Comparison of ENCODE assay signal across 9 cellular contexts in genomic region chr4:13527983-13528822, GRCh38. TPM values are rescaled to one million over a fixed set of nuclear protein-coding genes. Genes with fewer than 3 reads are reported as not detected.
DNase-seq lines count a peak whose midpoint lies in the region; ATAC-seq and TF ChIP-seq lines count a peak whose summit lies in the region.
"Had no signal": no experiment of that assay in that cellular context is flagged by ENCODE, and none has a peak within 500 bp of the region (broad histone marks: within the 10 kb centered on the region; RNA-seq: fewer than 3 reads in every experiment).

No MANE protein-coding gene starts in this region.

- TF ChIP-seq CTCF in osteoblast (IDR thresholded peaks at IDR 0.05; ENCODE audit: extremely low read depth, low read depth, low read length) (no peak), esophagus muscularis mucosa (IDR thresholded peaks at IDR 0.05) (no peak), type B pancreatic cell (conservative IDR thresholded peaks at IDR 0.05) (no peak)

- no peak overlapping the region for H3K4me3 Mint-ChIP-seq in type B pancreatic cell

- intact Hi-C loops in esophagus muscularis mucosa (cut with DNase I): no loop called here

- peak; percentile 76 for DNase-seq in SIG-M5 treated with dmso at 0.1 percent for 504 hours (lab: John Stamatoyannopoulos, UW; ENCODE audit: unreplicated experiment)
- peak; percentile 80 for DNase-seq in osteoblast (ENCODE audit: insufficient read length, low spot score, missing footprints)
- no peak for DNase-seq in NCI-H510A (lab: John Stamatoyannopoulos, UW)
- no peak for DNase-seq in esophagus muscularis mucosa (ENCODE audit: extremely low spot score)
- no peak for DNase-seq in type B pancreatic cell (ENCODE audit: extremely low spot score, unreplicated experiment)

- peaks cover 99 to 100% (median 100%) of the 10 kb centered on the region in 11 experiments for H3K27me3 ChIP-seq in BLaER1 treated with 17β-estradiol and CSF1 and Interleukin-3, amounts not matched to agents 10 nM and 100 nM
- H3K27me3 ChIP-seq in osteoblast (ENCODE audit: insufficient read depth, low read length): peaks cover 55% of the 10 kb centered on the region
- peaks cover 0 to 100% (median 83%) of the 10 kb centered on the region in 4 donors for H3K27me3 ChIP-seq in esophagus muscularis mucosa

- no peaks in the 10 kb centered on the region for H3K36me3 ChIP-seq in BLaER1 treated with 17β-estradiol and CSF1 and Interleukin-3, amounts not matched to agents 10 nM and 100 nM
- H3K36me3 ChIP-seq in osteoblast (ENCODE audit: insufficient read depth, low read length): no peaks in the 10 kb centered on the region
- no peaks in the 10 kb centered on the region for H3K36me3 ChIP-seq in esophagus muscularis mucosa
- H3K36me3 ChIP-seq: thoracic aorta had no signal

- ATAC-seq in GM18873 (IDR thresholded peaks at IDR 0.05; ENCODE audit: low FRiP score, unreplicated experiment) (peak; percentile 86), HG03025 (IDR thresholded peaks at IDR 0.05; ENCODE audit: low FRiP score, unreplicated experiment) (peak; percentile 80)

- no peak for TF ChIP-seq POLR2A in esophagus muscularis mucosa (IDR thresholded peaks at IDR 0.05; ENCODE audit: low read depth)

- peaks cover 31 to 68% (median 47%) of the 10 kb centered on the region in 11 experiments for H3K9me3 ChIP-seq in BLaER1 treated with 17β-estradiol and CSF1 and Interleukin-3, amounts not matched to agents 10 nM and 100 nM (replicated peaks in 1 of 11)
- H3K9me3 ChIP-seq in osteoblast (ENCODE audit: low read depth, low read length) (peaks cover 9% of the 10 kb centered on the region), esophagus muscularis mucosa (peaks cover 0 to 20% (median 18%) of the 10 kb centered on the region in 4 donors)

- H3K4me1 Mint-ChIP-seq in type B pancreatic cell (ENCODE audit: unreplicated experiment): peaks cover 4% of the 10 kb centered on the region

- peak overlapping the region in 6 of 10 experiments; percentile 2 to 36 (median 32); a peak in 7 of 20 replicates for H3K4me3 ChIP-seq in BLaER1 treated with 17β-estradiol and CSF1 and Interleukin-3, amounts not matched to agents 10 nM and 100 nM
- H3K4me3 ChIP-seq in osteoblast (ENCODE audit: insufficient read depth, low read length) (no peak overlapping the region), esophagus muscularis mucosa (no peak overlapping the region)
- H3K4me3 ChIP-seq: thoracic aorta had no signal

- TF ChIP-seq EP300 in esophagus muscularis mucosa (IDR thresholded peaks at IDR 0.05): no peak

- no peaks in the 10 kb centered on the region for H3K9me3 Mint-ChIP-seq in type B pancreatic cell

- H3K36me3 Mint-ChIP-seq in type B pancreatic cell: no peaks in the 10 kb centered on the region

- no peak overlapping the region for H3K27ac Mint-ChIP-seq in type B pancreatic cell

- H3K4me2 ChIP-seq in BLaER1 treated with 17β-estradiol and CSF1 and Interleukin-3, amounts not matched to agents 10 nM and 100 nM: peak overlapping the region; percentile 36 to 78 (median 60); a peak in 19 of 22 replicates
- H3K4me2 ChIP-seq in osteoblast (ENCODE audit: insufficient read depth, low read length): peak overlapping the region; percentile 21

- no peaks in the 10 kb centered on the region for H3K79me2 ChIP-seq in osteoblast (ENCODE audit: insufficient read depth, low read length)

- H3K27me3 Mint-ChIP-seq in type B pancreatic cell: peaks cover 94% of the 10 kb centered on the region

- no peak overlapping the region for H3K27ac ChIP-seq in BLaER1 treated with 17β-estradiol and CSF1 and Interleukin-3, amounts not matched to agents 10 nM and 100 nM
- H3K27ac ChIP-seq in osteoblast (ENCODE audit: low read depth, low read length) (no peak overlapping the region), esophagus muscularis mucosa (replicated peaks in 1 of 4) (no peak overlapping the region)
- H3K27ac ChIP-seq: thoracic aorta had no signal

- peaks cover 16 to 23% (median 18%) of the 10 kb centered on the region in 10 experiments for H3K4me1 ChIP-seq in BLaER1 treated with 17β-estradiol and CSF1 and Interleukin-3, amounts not matched to agents 10 nM and 100 nM
- H3K4me1 ChIP-seq in osteoblast (ENCODE audit: insufficient read depth, low read length) (no peaks in the 10 kb centered on the region), esophagus muscularis mucosa (peaks cover 6 to 40% (median 33%) of the 10 kb centered on the region in 4 donors)

- peaks cover 0 to 46% (median 12%) of the 10 kb centered on the region in 11 experiments; a peak in 5 of 22 replicates for H4K20me1 ChIP-seq in BLaER1 treated with 17β-estradiol and CSF1 and Interleukin-3, amounts not matched to agents 10 nM and 100 nM
- no peaks in the 10 kb centered on the region for H4K20me1 ChIP-seq in osteoblast (ENCODE audit: insufficient read depth, low read length)

- H3K9ac ChIP-seq in BLaER1 treated with 17β-estradiol and CSF1 and Interleukin-3, amounts not matched to agents 10 nM and 100 nM: no peak overlapping the region

- no peak overlapping the region for H2AFZ ChIP-seq in osteoblast (ENCODE audit: low read length)

- WGBS in esophagus muscularis mucosa: 8% methylated on average over 23 of the region's 35 CpGs

RNA-seq across cellular contexts. Expression of gene NKX3-2, which starts 16.1 kb away (rescaled TPM):
- total RNA-seq in osteoblast (0.72 and 1.2 TPM in 2 replicates), esophagus muscularis mucosa (1 to 10 TPM; 1.2 to 7.0 (median 4.7) TPM), type B pancreatic cell (ENCODE audit: low replicate concordance) (0.79 and 6.0 TPM in 2 replicates)

RNA-seq across cellular contexts. Expression of gene RAB28, which starts 44.1 kb away (rescaled TPM):
- total RNA-seq in osteoblast (12.3 and 13.3 TPM in 2 replicates), esophagus muscularis mucosa (10 to 100 TPM; 15.9 to 22.8 (median 18.3) TPM), type B pancreatic cell (ENCODE audit: low replicate concordance) (16.4 and 20.8 TPM in 2 replicates)

Comparison
In these comparisons a context has a peak if more than half of its experiments do, and no peak if none do; other contexts are left out.
1. H3K4me3 ChIP-seq: peak in BLaER1 treated with 17β-estradiol and CSF1 and Interleukin-3, amounts not matched to agents 10 nM and 100 nM (6 of 10); none in osteoblast (single experiment) and esophagus muscularis mucosa (0 of 4).
2. DNase-seq: peak in SIG-M5 treated with dmso at 0.1 percent for 504 hours (single experiment) and osteoblast (single experiment); none in NCI-H510A (single experiment), esophagus muscularis mucosa (single experiment) and type B pancreatic cell (single experiment).